Comparison of ENCODE assay signal across 16 cellular contexts in the genomic region with DNA sequence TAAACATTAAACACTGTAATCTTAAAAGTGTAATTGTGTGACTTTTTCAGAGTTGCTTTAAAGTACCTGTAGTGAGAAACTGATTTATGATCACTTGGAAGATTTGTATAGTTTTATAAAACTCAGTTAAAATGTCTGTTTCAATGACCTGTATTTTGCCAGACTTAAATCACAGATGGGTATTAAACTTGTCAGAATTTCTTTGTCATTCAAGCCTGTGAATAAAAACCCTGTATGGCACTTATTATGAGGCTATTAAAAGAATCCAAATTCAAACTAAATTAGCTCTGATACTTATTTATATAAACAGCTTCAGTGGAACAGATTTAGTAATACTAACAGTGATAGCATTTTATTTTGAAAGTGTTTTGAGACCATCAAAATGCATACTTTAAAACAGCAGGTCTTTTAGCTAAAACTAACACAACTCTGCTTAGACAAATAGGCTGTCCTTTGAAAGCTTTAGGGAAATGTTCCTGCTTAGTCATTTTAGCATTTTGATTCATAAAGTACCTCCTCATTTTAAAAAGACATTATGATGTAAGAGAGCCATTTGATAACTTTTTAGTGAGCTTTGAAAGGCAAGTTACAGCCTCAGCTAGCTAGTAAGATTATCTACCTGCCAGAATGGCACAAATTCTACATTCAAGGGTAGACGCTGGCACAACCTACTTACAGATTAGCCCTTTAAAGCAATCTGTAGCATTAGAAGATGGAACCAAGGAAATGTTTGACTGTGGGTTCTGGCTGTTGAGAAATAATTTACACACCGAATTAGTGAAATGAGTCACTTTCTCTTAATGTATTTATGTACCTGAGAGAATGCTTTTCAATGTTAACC. TPM values are rescaled to one million over a fixed set of nuclear protein-coding genes. Genes with fewer than 3 reads are reported as not detected.
DNase-seq lines count a peak whose midpoint lies in the region; ATAC-seq and TF ChIP-seq lines count a peak whose summit lies in the region.
"Had no signal": no experiment of that assay in that cellular context is flagged by ENCODE, and none has a peak within 500 bp of the region (broad histone marks: within the 10 kb centered on the region; RNA-seq: fewer than 3 reads in every experiment).

No MANE protein-coding gene starts in this region.

- H3K9ac ChIP-seq in trophoblast cell (ENCODE audit: low read length), result no peak overlapping the region

- H4K91ac ChIP-seq in trophoblast cell (ENCODE audit: low read depth, low read length), result no peak overlapping the region

- H4K12ac ChIP-seq in trophoblast cell (ENCODE audit: low read depth, low read length), result no peak overlapping the region

- H2AK5ac ChIP-seq in trophoblast cell (ENCODE audit: low read length), result no peak overlapping the region

- in situ Hi-C loops in ACHN (cut with HindIII; ENCODE audit: low pct_ligation_motif_present, low pct_unique_long_range_greater_than_20kb, low sequenced_read_pairs), result no loop called here

- no peaks in the 10 kb centered on the region for H3K9me3 Mint-ChIP-seq in activated T-cell treated with anti-CD3 and anti-CD28 coated beads, Interleukin-2, amount 50 U/mL, for 72 hours
- H3K9me3 Mint-ChIP-seq in activated naive CD8-positive, alpha-beta T cell treated with anti-CD3 and anti-CD28 coated beads for 36 hours, result no peaks in the 10 kb centered on the region
- H3K9me3 Mint-ChIP-seq in stimulated activated naive B cell treated with anti-CD40 and anti-IgM and Interleukin-4, amounts not matched to agents 10 μg/mL and 1 μg/mL and 100 μg/mL, for 72 hours, result no peaks in the 10 kb centered on the region

- H3K27ac ChIP-seq in coronary artery (no peak overlapping the region), trophoblast cell (ENCODE audit: low read depth, low read length) (no peak overlapping the region)
- H3K27ac ChIP-seq: left ventricle myocardium inferior, SJSA1, testis had no signal

- no peaks in the 10 kb centered on the region for H3K27me3 ChIP-seq in trophoblast cell (ENCODE audit: insufficient read depth, low read length)
- H3K27me3 ChIP-seq: SJSA1, testis had no signal

- H4K8ac ChIP-seq in trophoblast cell (ENCODE audit: low read depth, low read length), result no peak overlapping the region

- peak; percentile 69 to 73 for ATAC-seq in activated T-cell treated with anti-CD3 and anti-CD28 coated beads, Interleukin-2, amount 50 U/mL, for 72 hours (replicated peaks in 1 of 2)
- ATAC-seq in HG03159 (IDR thresholded peaks at IDR 0.05; ENCODE audit: unreplicated experiment), result peak; percentile 46
- peak; percentile 58 to 59 for ATAC-seq in stimulated activated naive B cell treated with anti-CD40 and anti-IgM and Interleukin-4, amounts not matched to agents 10 μg/mL and 1 μg/mL and 100 μg/mL, for 72 hours (replicated peaks)

- no peak overlapping the region for H3K14ac ChIP-seq in trophoblast cell (ENCODE audit: low read length)

- H3K4ac ChIP-seq in trophoblast cell (ENCODE audit: low read depth, low read length), result no peak overlapping the region

- peaks cover 13 to 14% of the 10 kb centered on the region in 2 experiments for H3K36me3 ChIP-seq in trophoblast cell (ENCODE audit: control insufficient read depth in 1 of 2, insufficient read depth in 2 of 2, low read length in 2 of 2)

- H3K4me1 Mint-ChIP-seq in activated T-cell treated with anti-CD3 and anti-CD28 coated beads, Interleukin-2, amount 50 U/mL, for 72 hours (ENCODE audit: low read depth), result peaks cover 66% of the 10 kb centered on the region
- peaks cover 58% of the 10 kb centered on the region for H3K4me1 Mint-ChIP-seq in activated naive CD8-positive, alpha-beta T cell treated with anti-CD3 and anti-CD28 coated beads for 36 hours
- peaks cover 16 to 25% of the 10 kb centered on the region in 2 donors for H3K4me1 Mint-ChIP-seq in stimulated activated naive B cell treated with anti-CD40 and anti-IgM and Interleukin-4, amounts not matched to agents 10 μg/mL and 1 μg/mL and 100 μg/mL, for 72 hours

- H2AFZ ChIP-seq in trophoblast cell (ENCODE audit: insufficient read depth, low read length, poor library complexity), result no peak overlapping the region

- H3K79me1 ChIP-seq in trophoblast cell (ENCODE audit: low read length), result no peaks in the 10 kb centered on the region

- no peak overlapping the region for H2BK120ac ChIP-seq in trophoblast cell (ENCODE audit: insufficient read depth, low read length, poor library complexity)

- no peak overlapping the region for H3K4me3 ChIP-seq in coronary artery
- no peak overlapping the region for H3K4me3 ChIP-seq in trophoblast cell (ENCODE audit: low read depth, low read length)
- H3K4me3 ChIP-seq: left ventricle myocardium inferior, SJSA1, testis had no signal

- H3K36me3 Mint-ChIP-seq in activated T-cell treated with anti-CD3 and anti-CD28 coated beads, Interleukin-2, amount 50 U/mL, for 72 hours (ENCODE audit: insufficient read depth in 2 of 2), result peaks cover 15 to 33% of the 10 kb centered on the region in 2 donors
- peaks cover 48% of the 10 kb centered on the region for H3K36me3 Mint-ChIP-seq in activated naive CD8-positive, alpha-beta T cell treated with anti-CD3 and anti-CD28 coated beads for 36 hours
- peaks cover 29 to 61% of the 10 kb centered on the region in 2 donors for H3K36me3 Mint-ChIP-seq in stimulated activated naive B cell treated with anti-CD40 and anti-IgM and Interleukin-4, amounts not matched to agents 10 μg/mL and 1 μg/mL and 100 μg/mL, for 72 hours

- no peaks in the 10 kb centered on the region for H3K27me3 Mint-ChIP-seq in activated T-cell treated with anti-CD3 and anti-CD28 coated beads, Interleukin-2, amount 50 U/mL, for 72 hours (ENCODE audit: low read depth)
- H3K27me3 Mint-ChIP-seq in activated naive CD8-positive, alpha-beta T cell treated with anti-CD3 and anti-CD28 coated beads for 36 hours, result no peaks in the 10 kb centered on the region
- H3K27me3 Mint-ChIP-seq in stimulated activated naive B cell treated with anti-CD40 and anti-IgM and Interleukin-4, amounts not matched to agents 10 μg/mL and 1 μg/mL and 100 μg/mL, for 72 hours, result no peaks in the 10 kb centered on the region

- no peaks in the 10 kb centered on the region for H3K4me1 ChIP-seq in trophoblast cell (ENCODE audit: control insufficient read depth in 1 of 2, insufficient read depth in 2 of 2, low read length in 2 of 2)
- H3K4me1 ChIP-seq: SJSA1 had no signal

- no peaks in the 10 kb centered on the region for H3K9me3 ChIP-seq in trophoblast cell (ENCODE audit: insufficient read depth, low read depth, low read length)
- H3K9me3 ChIP-seq: left ventricle myocardium inferior, SJSA1, testis had no signal

- TF ChIP-seq CTCF in coronary artery (IDR thresholded peaks at IDR 0.05), result no peak

- H3K27ac Mint-ChIP-seq in activated T-cell treated with anti-CD3 and anti-CD28 coated beads, Interleukin-2, amount 50 U/mL, for 72 hours, result peak overlapping the region; percentile 91
- H3K27ac Mint-ChIP-seq in activated naive CD8-positive, alpha-beta T cell treated with anti-CD3 and anti-CD28 coated beads for 36 hours, result peak overlapping the region; percentile 82
- H3K27ac Mint-ChIP-seq in stimulated activated naive B cell treated with anti-CD40 and anti-IgM and Interleukin-4, amounts not matched to agents 10 μg/mL and 1 μg/mL and 100 μg/mL, for 72 hours, result peak overlapping the region; percentile 60

- no peak overlapping the region for H2BK12ac ChIP-seq in trophoblast cell (ENCODE audit: low read length)

- no peak for DNase-seq in activated T-cell treated with anti-CD3 and anti-CD28 coated beads, Interleukin-2, amount 50 U/mL, for 72 hours
- DNase-seq in activated T-cell treated with anti-CD3 and anti-CD28 coated beads, Interleukin-2, amount 50 U/mL, for 48 hours, result no peak
- no peak for DNase-seq in activated naive CD8-positive, alpha-beta T cell treated with anti-CD3 and anti-CD28 coated beads for 36 hours
- DNase-seq in stimulated activated naive B cell treated with anti-CD40 and anti-IgM and Interleukin-4, amounts not matched to agents 10 μg/mL and 1 μg/mL and 100 μg/mL, for 72 hours, result no peak
- DNase-seq in coronary artery (ENCODE audit: low spot score) (no peak), trophoblast cell (no peak), ACHN (no peak)
- DNase-seq: activated CD4-positive, alpha-beta T cell treated with anti-CD3 and anti-CD28 coated beads for 4 hours; anterior cingulate cortex; effector CD4-positive, alpha-beta T cell; left ventricle myocardium inferior; NCI-H510A; stimulated activated CD4-positive, alpha-beta T cell treated with anti-CD3 and anti-CD28 coated beads, Interleukin-2, amount 100 ng/mL, for 48 hours; testis had no signal

- H3K79me2 ChIP-seq in trophoblast cell (ENCODE audit: control insufficient read depth, insufficient read depth, low read length, poor library complexity), result no peaks in the 10 kb centered on the region

- H3K18ac ChIP-seq in trophoblast cell (ENCODE audit: low read length), result no peak overlapping the region

- H3K4me3 Mint-ChIP-seq in activated T-cell treated with anti-CD3 and anti-CD28 coated beads, Interleukin-2, amount 50 U/mL, for 72 hours, result peak overlapping the region; percentile 56 to 86
- no peak overlapping the region for H3K4me3 Mint-ChIP-seq in activated naive CD8-positive, alpha-beta T cell treated with anti-CD3 and anti-CD28 coated beads for 36 hours
- H3K4me3 Mint-ChIP-seq in stimulated activated naive B cell treated with anti-CD40 and anti-IgM and Interleukin-4, amounts not matched to agents 10 μg/mL and 1 μg/mL and 100 μg/mL, for 72 hours, result no peak overlapping the region

- no CpG with 5 or more reads among the region's 2 CpGs for WGBS in trophoblast cell (ENCODE audit: extremely low coverage, insufficient coverage, insufficient read length)

- no peak overlapping the region for H3K23ac ChIP-seq in trophoblast cell (ENCODE audit: low read length)

- no peak overlapping the region for H2BK5ac ChIP-seq in trophoblast cell (ENCODE audit: low read depth, low read length, poor library complexity)

- no peak overlapping the region for H3K4me2 ChIP-seq in trophoblast cell (ENCODE audit: low read length)

RNA-seq across cellular contexts. Expression of a gene that starts 9.4 kb away (rescaled TPM):
- total RNA-seq in activated T-cell treated with anti-CD3 and anti-CD28 coated beads, Interleukin-2, amount 50 U/mL, for 72 hours, result 100 to 1,000 TPM; 106 to 114 TPM
- total RNA-seq in activated naive CD8-positive, alpha-beta T cell treated with anti-CD3 and anti-CD28 coated beads for 36 hours, result 100 to 1,000 TPM; 316 to 328 TPM
- polyA plus RNA-seq in trophoblast cell (2013), result 163 and 166 TPM in 2 replicates

Comparison
In these comparisons a context has a peak if more than half of its experiments do, and no peak if none do; other contexts are left out.
1. H3K4me3 Mint-ChIP-seq: peak in activated T-cell treated with anti-CD3 and anti-CD28 coated beads, Interleukin-2, amount 50 U/mL, for 72 hours (2 of 2); none in activated naive CD8-positive, alpha-beta T cell treated with anti-CD3 and anti-CD28 coated beads for 36 hours (single experiment) and stimulated activated naive B cell treated with anti-CD40 and anti-IgM and Interleukin-4, amounts not matched to agents 10 μg/mL and 1 μg/mL and 100 μg/mL, for 72 hours (0 of 2).
2. Peak in every context shown above with its lines, with median percentiles within 50 percentile points of each other: ATAC-seq and H3K27ac Mint-ChIP-seq.